26 cellular contexts compared by ENCODE assay signal in the genomic region with DNA sequence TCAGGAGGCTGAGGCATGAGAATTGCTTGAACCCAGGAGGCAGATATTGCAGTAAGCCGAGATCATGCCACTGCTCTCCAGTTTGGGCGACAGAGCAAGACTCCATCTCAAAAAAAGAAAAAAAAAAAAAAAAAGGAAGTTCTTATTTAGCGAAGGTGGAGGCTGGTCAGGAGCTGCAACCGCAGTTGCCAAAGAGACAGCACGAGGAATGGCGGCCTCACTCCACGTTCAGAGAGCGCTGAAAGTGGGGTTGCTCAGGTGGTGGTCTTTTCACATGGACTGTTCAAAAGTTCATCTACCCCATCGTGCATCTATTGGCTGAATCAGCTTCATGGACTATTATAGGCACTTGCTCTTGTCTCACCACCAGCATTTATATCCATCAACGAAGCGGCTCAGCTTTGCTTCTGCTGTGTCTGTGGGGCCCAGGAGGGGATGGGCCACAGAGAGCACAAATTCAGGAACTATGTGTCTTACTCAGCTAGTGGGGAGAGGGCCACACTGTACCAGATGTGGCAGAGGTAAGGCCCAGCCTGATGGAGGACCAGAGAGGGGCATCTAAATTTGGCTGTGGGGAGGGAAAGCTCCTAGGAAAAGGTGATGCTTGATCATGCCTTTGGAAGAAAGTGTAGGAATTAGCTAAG. TPM values are rescaled to one million over a fixed set of nuclear protein-coding genes. Genes with fewer than 3 reads are reported as not detected.
DNase-seq lines count a peak whose midpoint lies in the region; ATAC-seq lines count a peak whose summit lies in the region.
"Had no signal": no experiment of that assay in that cellular context is flagged by ENCODE, and none has a peak within 500 bp of the region (broad histone marks: within the 10 kb centered on the region; RNA-seq: fewer than 3 reads in every experiment).

No MANE protein-coding gene starts in this region.

- H3K27me3 Mint-ChIP-seq in activated CD8-positive, alpha-beta memory T cell treated with anti-CD3 and anti-CD28 coated beads, Interleukin-2, amount 10 ng/mL, durations not matched to agents 7 days and 5 days, result no peaks in the 10 kb centered on the region
- no peaks in the 10 kb centered on the region for H3K27me3 Mint-ChIP-seq in stimulated activated naive B cell treated with anti-CD40 and anti-IgM and Interleukin-4, amounts not matched to agents 10 μg/mL and 1 μg/mL and 100 μg/mL, for 72 hours
- H3K27me3 Mint-ChIP-seq: activated CD4-positive, alpha-beta memory T cell treated with anti-CD3 and anti-CD28 coated beads for 36 hours; activated T-cell treated with anti-CD3 and anti-CD28 coated beads, Interleukin-2, amount 50 U/mL, for 24 hours had no signal

- ATAC-seq in activated CD8-positive, alpha-beta memory T cell treated with anti-CD3 and anti-CD28 coated beads, Interleukin-2, amount 10 ng/mL, durations not matched to agents 7 days and 5 days, result no peak
- peak; percentile 19 for ATAC-seq in esophagus mucosa
- peak; percentile 41 to 57 for ATAC-seq in stimulated activated naive B cell treated with anti-CD40 and anti-IgM and Interleukin-4, amounts not matched to agents 10 μg/mL and 1 μg/mL and 100 μg/mL, for 72 hours (replicated peaks)
- ATAC-seq: Right ventricle myocardium inferior had no signal

- H3K27ac Mint-ChIP-seq in activated CD8-positive, alpha-beta memory T cell treated with anti-CD3 and anti-CD28 coated beads, Interleukin-2, amount 10 ng/mL, durations not matched to agents 7 days and 5 days, result peak overlapping the region; percentile 28
- peak overlapping the region; percentile 83 for H3K27ac Mint-ChIP-seq in stimulated activated naive B cell treated with anti-CD40 and anti-IgM and Interleukin-4, amounts not matched to agents 10 μg/mL and 1 μg/mL and 100 μg/mL, for 72 hours
- H3K27ac Mint-ChIP-seq: activated CD4-positive, alpha-beta memory T cell treated with anti-CD3 and anti-CD28 coated beads for 36 hours; activated T-cell treated with anti-CD3 and anti-CD28 coated beads, Interleukin-2, amount 50 U/mL, for 24 hours had no signal

- no peak for DNase-seq in activated CD8-positive, alpha-beta memory T cell treated with anti-CD3 and anti-CD28 coated beads, Interleukin-2, amount 10 ng/mL, durations not matched to agents 7 days and 5 days
- DNase-seq in activated CD8-positive, alpha-beta memory T cell treated with anti-CD3 and anti-CD28 coated beads, Interleukin-2, amount 50 U/mL, for 4 hours, result no peak
- DNase-seq in NOMO-1 treated with dmso at 0.1 percent for 144 hours (lab: John Stamatoyannopoulos, UW; ENCODE audit: unreplicated experiment) (peak; percentile 77), NCI-H2171 (lab: John Stamatoyannopoulos, UW) (no peak), ACHN (no peak), hippocampal formation (lab: John Stamatoyannopoulos, UW) (no peak)
- no peak for DNase-seq in stimulated activated naive B cell treated with anti-CD40 and anti-IgM and Interleukin-4, amounts not matched to agents 10 μg/mL and 1 μg/mL and 100 μg/mL, for 72 hours
- DNase-seq: activated CD4-positive, alpha-beta memory T cell treated with anti-CD3 and anti-CD28 coated beads for 36 hours; activated CD4-positive, CD25-positive, alpha-beta regulatory T cell; activated naive CD4-positive, alpha-beta T cell; activated T-cell treated with anti-CD3 and anti-CD28 coated beads, Interleukin-2, amount 50 U/mL, for 24 hours; kidney glomerular epithelial cell; NCI-H2081; NCI-H345; NCI-H748 treated with DMSO at 0.1 percent for 48 hours; nucleus accumbens; OCI-M1 had no signal

- H3K36me3 Mint-ChIP-seq in activated CD8-positive, alpha-beta memory T cell treated with anti-CD3 and anti-CD28 coated beads, Interleukin-2, amount 10 ng/mL, durations not matched to agents 7 days and 5 days, result peaks cover 60% of the 10 kb centered on the region
- peaks cover 63 to 65% of the 10 kb centered on the region in 2 donors for H3K36me3 Mint-ChIP-seq in stimulated activated naive B cell treated with anti-CD40 and anti-IgM and Interleukin-4, amounts not matched to agents 10 μg/mL and 1 μg/mL and 100 μg/mL, for 72 hours

- CTCF ChIA-PET in activated CD8-positive, alpha-beta memory T cell treated with anti-CD3 and anti-CD28 coated beads, Interleukin-2, amount 10 ng/mL, durations not matched to agents 7 days and 5 days (lab: Charles Lee), result interaction anchor here (1.0 to 1.7 kb wide), 3 partner anchors 10 to 65 kb away, joined by 3 to 4 read pairs (median 4); no protein-coding TSS in a partner anchor

- H3K4me3 Mint-ChIP-seq in activated CD8-positive, alpha-beta memory T cell treated with anti-CD3 and anti-CD28 coated beads, Interleukin-2, amount 10 ng/mL, durations not matched to agents 7 days and 5 days, result no peak overlapping the region
- H3K4me3 Mint-ChIP-seq in stimulated activated naive B cell treated with anti-CD40 and anti-IgM and Interleukin-4, amounts not matched to agents 10 μg/mL and 1 μg/mL and 100 μg/mL, for 72 hours, result peak overlapping the region in 1 of 2 donors; percentile 15
- H3K4me3 Mint-ChIP-seq: activated CD4-positive, alpha-beta memory T cell treated with anti-CD3 and anti-CD28 coated beads for 36 hours; activated T-cell treated with anti-CD3 and anti-CD28 coated beads, Interleukin-2, amount 50 U/mL, for 24 hours had no signal

- no peaks in the 10 kb centered on the region for H3K9me3 Mint-ChIP-seq in activated CD8-positive, alpha-beta memory T cell treated with anti-CD3 and anti-CD28 coated beads, Interleukin-2, amount 10 ng/mL, durations not matched to agents 7 days and 5 days (ENCODE audit: low read depth)
- no peaks in the 10 kb centered on the region for H3K9me3 Mint-ChIP-seq in stimulated activated naive B cell treated with anti-CD40 and anti-IgM and Interleukin-4, amounts not matched to agents 10 μg/mL and 1 μg/mL and 100 μg/mL, for 72 hours
- H3K9me3 Mint-ChIP-seq: activated CD4-positive, alpha-beta memory T cell treated with anti-CD3 and anti-CD28 coated beads for 36 hours; activated T-cell treated with anti-CD3 and anti-CD28 coated beads, Interleukin-2, amount 50 U/mL, for 24 hours had no signal

- peaks cover 4% of the 10 kb centered on the region for H3K4me1 Mint-ChIP-seq in activated CD8-positive, alpha-beta memory T cell treated with anti-CD3 and anti-CD28 coated beads, Interleukin-2, amount 10 ng/mL, durations not matched to agents 7 days and 5 days
- H3K4me1 Mint-ChIP-seq in stimulated activated naive B cell treated with anti-CD40 and anti-IgM and Interleukin-4, amounts not matched to agents 10 μg/mL and 1 μg/mL and 100 μg/mL, for 72 hours, result peaks cover 11 to 16% of the 10 kb centered on the region in 2 donors

- in situ Hi-C loops in ACHN (cut with HindIII; ENCODE audit: low pct_ligation_motif_present, low pct_unique_long_range_greater_than_20kb, low sequenced_read_pairs), result no loop called here

RNA-seq across cellular contexts. Expression of gene WDR25, which starts 25.9 kb away (rescaled TPM):
- total RNA-seq in activated CD8-positive, alpha-beta memory T cell treated with anti-CD3 and anti-CD28 coated beads, Interleukin-2, amount 10 ng/mL, durations not matched to agents 7 days and 5 days, result 1 to 10 TPM; 8.1 to 9.5 TPM
- 5.3 TPM for total RNA-seq in esophagus mucosa

RNA-seq across cellular contexts. Expression of gene SLC25A47, which starts 27.3 kb away (rescaled TPM):
- total RNA-seq in activated CD8-positive, alpha-beta memory T cell treated with anti-CD3 and anti-CD28 coated beads, Interleukin-2, amount 10 ng/mL, durations not matched to agents 7 days and 5 days, result not detected
- total RNA-seq in esophagus mucosa, result not detected
- total RNA-seq: A673; activated CD4-positive, alpha-beta memory T cell treated with anti-CD3 and anti-CD28 coated beads for 36 hours; cardiac septum; dermis microvascular lymphatic vessel endothelial cell; endothelial cell of umbilical vein; H4; pulmonary artery endothelial cell; Right ventricle myocardium inferior; urinary bladder had no signal

RNA-seq across cellular contexts. Expression of gene SLC25A29, which starts 44.2 kb away (rescaled TPM):
- total RNA-seq in activated CD8-positive, alpha-beta memory T cell treated with anti-CD3 and anti-CD28 coated beads, Interleukin-2, amount 10 ng/mL, durations not matched to agents 7 days and 5 days, result 10 to 100 TPM; 15.9 to 21.6 TPM
- 15.5 TPM for total RNA-seq in esophagus mucosa
